Comparison of ENCODE assay signal across 19 cellular contexts in genomic region chr10:64458341-64458740, GRCh38.
"Had no signal": no experiment of that assay in that cellular context is flagged by ENCODE, and none has a peak within 500 bp of the region (broad histone marks: within the 10 kb centered on the region; RNA-seq: fewer than 3 reads in every experiment).

No MANE protein-coding gene starts in this region.

- DNase-seq: KBM-7; MG63; NCI-H1092; NCI-H1105 treated with DMSO at 0.1 percent for 48 hours; NCI-H1417 treated with DMSO at 0.1 percent for 48 hours; NCI-H187; NCI-H2029; NCI-H2081 treated with DMSO at 0.1 percent for 48 hours; NCI-H2171; NCI-H226; NCI-H510A treated with DMSO at 0.1 percent for 48 hours; NCI-H526; NK-92 treated with Interleukin-12 subunit alpha and Interleukin-12 subunit beta, amount 100 ng/mL, for 24 hours; PC-3; SHP77; SK-N-SH; SW 1271; T-cell had no signal

- H3K4me3 ChIP-seq: MG63 had no signal

- H3K9me3 ChIP-seq: MG63, SK-N-SH had no signal

- H3K36me3 ChIP-seq: MG63 had no signal

- H3K27me3 ChIP-seq: MG63 had no signal

- H3K9ac ChIP-seq: SK-N-SH had no signal

- H3K27ac ChIP-seq: RWPE1 had no signal
